Comparison of ENCODE assay signal across 16 cellular contexts in genomic region chr12:92573104-92573503, GRCh38.
DNase-seq lines count a peak whose midpoint lies in the region; ATAC-seq and TF ChIP-seq lines count a peak whose summit lies in the region.
"Had no signal": no experiment of that assay in that cellular context is flagged by ENCODE, and none has a peak within 500 bp of the region (broad histone marks: within the 10 kb centered on the region; RNA-seq: fewer than 3 reads in every experiment).

No MANE protein-coding gene starts in this region.

- ATAC-seq in memory B cell (ENCODE audit: low read depth) (no peak), HG02759 (IDR thresholded peaks at IDR 0.05; ENCODE audit: unreplicated experiment) (no peak)

- 0% methylated on average over 4 of the region's 4 CpGs for WGBS in mammary epithelial cell (ENCODE audit: low coverage, missing lambda C conversion rate)
- WGBS in suprapubic skin = 43% methylated on average over 4 of the region's 4 CpGs

- DNase-seq in HT-29 (ENCODE audit: low spot score) = peak; percentile 32
- DNase-seq in mammary epithelial cell = peak; percentile 96
- DNase-seq in memory B cell (ENCODE audit: low spot score in 2 of 2) = no peak
- no peak for DNase-seq in suprapubic skin (ENCODE audit: low spot score in 2 of 2)
- no peak for DNase-seq in KBM-7
- DNase-seq in NCI-H2029 (lab: John Stamatoyannopoulos, UW) = no peak
- DNase-seq: BE2C, DMS153, EL, MG63, NCI-H1105 treated with DMSO at 0.1 percent for 48 hours, NCI-H187 treated with DMSO at 0.1 percent for 48 hours, NCI-H510A, SIG-M5 had no signal

- no peaks in the 10 kb centered on the region for H3K79me2 ChIP-seq in mammary epithelial cell (ENCODE audit: insufficient read depth, low read length)

- CTCF ChIA-PET in mammary epithelial cell (lab: Charles Lee; ENCODE audit: low non-redundant PET) = interaction anchor here (0.6 kb wide), 1 partner anchor 36 kb away, joined by 9 read pairs; no protein-coding TSS in a partner anchor

- no peaks in the 10 kb centered on the region for H3K27me3 Mint-ChIP-seq in memory B cell

- dilution Hi-C loops in mammary epithelial cell (cut with HindIII; ENCODE audit: low sequenced_read_pairs) = no loop called here

- H3K27ac Mint-ChIP-seq in memory B cell = peak overlapping the region; percentile 39

- H3K4me3 ChIP-seq in mammary epithelial cell (replicated peaks in 1 of 3; ENCODE audit: insufficient read depth in 1 of 3, low read depth in 2 of 3, low read length in 3 of 3) = no peak overlapping the region
- H3K4me3 ChIP-seq in suprapubic skin = no peak overlapping the region
- H3K4me3 ChIP-seq: MG63 had no signal

- TF ChIP-seq POLR2A in suprapubic skin (IDR thresholded peaks at IDR 0.05) = no peak

- no peak overlapping the region for H3K4me2 ChIP-seq in mammary epithelial cell (ENCODE audit: insufficient read depth, low read depth, low read length)
- H3K4me2 ChIP-seq: KMS-11 had no signal

- TF ChIP-seq EP300 in suprapubic skin (IDR thresholded peaks at IDR 0.05) = no peak

- BruUV-seq in mammary epithelial cell (replicated peaks; lab: Mats Ljungman, UMichigan) = no TSS peak

- H2AFZ ChIP-seq in mammary epithelial cell (ENCODE audit: low read depth, low read length) = peak overlapping the region; percentile 66

- intact Hi-C loops in mammary epithelial cell (cut with micrococcal nuclease) = loop anchor here (5.0 kb wide), 2 partner anchors 996 to 1529 kb away; no protein-coding TSS in a partner anchor

- TF ChIP-seq CTCF in mammary epithelial cell (conservative IDR thresholded peaks at IDR 0.05 in 1 of 2, IDR thresholded peaks at IDR 0.05 in 1 of 2; ENCODE audit: extremely low read depth in 1 of 2, insufficient read depth in 1 of 2, low read depth in 1 of 2, low read length in 2 of 2) (no peak), suprapubic skin (IDR thresholded peaks at IDR 0.05) (no peak)

- peaks cover 2% of the 10 kb centered on the region for H3K9me3 Mint-ChIP-seq in memory B cell

- H4K20me1 ChIP-seq in mammary epithelial cell (ENCODE audit: insufficient read depth, low read length) = no peaks in the 10 kb centered on the region

- peak overlapping the region; percentile 14 for H3K9ac ChIP-seq in mammary epithelial cell (ENCODE audit: insufficient read depth, low read length)
- H3K9ac ChIP-seq: KMS-11 had no signal

- H3K27ac ChIP-seq in mammary epithelial cell (ENCODE audit: insufficient read depth, low read depth, low read length) = peak overlapping the region; percentile 89
- H3K27ac ChIP-seq in suprapubic skin = peak overlapping the region; percentile 48
- H3K27ac ChIP-seq: KMS-11 had no signal

- H3K4me1 ChIP-seq in mammary epithelial cell (ENCODE audit: insufficient read depth, low read length) (peaks cover 26% of the 10 kb centered on the region), suprapubic skin (peaks cover 17% of the 10 kb centered on the region)
- H3K4me1 ChIP-seq: BE2C had no signal

- peaks cover 2% of the 10 kb centered on the region for H3K36me3 Mint-ChIP-seq in memory B cell

- H3K27me3 ChIP-seq in mammary epithelial cell (ENCODE audit: insufficient read depth, low read length) (no peaks in the 10 kb centered on the region), suprapubic skin (no peaks in the 10 kb centered on the region)
- H3K27me3 ChIP-seq: BE2C, MG63 had no signal

- no peaks in the 10 kb centered on the region for H3K36me3 ChIP-seq in mammary epithelial cell (ENCODE audit: insufficient read depth, low read length)
- no peaks in the 10 kb centered on the region for H3K36me3 ChIP-seq in suprapubic skin
- H3K36me3 ChIP-seq: BE2C, MG63 had no signal

- H3K4me3 Mint-ChIP-seq in memory B cell = no peak overlapping the region

- peaks cover 7% of the 10 kb centered on the region for H3K4me1 Mint-ChIP-seq in memory B cell

- H3K9me3 ChIP-seq in mammary epithelial cell (replicated peaks; ENCODE audit: insufficient read depth, low read length) (no peaks in the 10 kb centered on the region), suprapubic skin (no peaks in the 10 kb centered on the region)
- H3K9me3 ChIP-seq: BE2C, MG63 had no signal

- in situ Hi-C loops in mammary epithelial cell (cut with MboI; ENCODE audit: low sequenced_read_pairs in 2 of 2) = loop anchor here in 1 of 2 donors (25.0 kb wide), 1 partner anchor 1186 kb away; no protein-coding TSS in a partner anchor
- in situ Hi-C loops in KBM-7 (cut with MboI; ENCODE audit: low pct_unique_long_range_greater_than_20kb, low sequenced_read_pairs) = loop anchor here (25.0 kb wide), 1 partner anchor 761 kb away; no protein-coding TSS in a partner anchor

Comparison
In these comparisons a context has a peak if more than half of its experiments do, and no peak if none do; other contexts are left out.
1. DNase-seq: peak in HT-29 (single experiment) and mammary epithelial cell (single experiment); none in memory B cell (0 of 2), suprapubic skin (0 of 2), KBM-7 (single experiment) and NCI-H2029 (single experiment).